In the genomic region with DNA sequence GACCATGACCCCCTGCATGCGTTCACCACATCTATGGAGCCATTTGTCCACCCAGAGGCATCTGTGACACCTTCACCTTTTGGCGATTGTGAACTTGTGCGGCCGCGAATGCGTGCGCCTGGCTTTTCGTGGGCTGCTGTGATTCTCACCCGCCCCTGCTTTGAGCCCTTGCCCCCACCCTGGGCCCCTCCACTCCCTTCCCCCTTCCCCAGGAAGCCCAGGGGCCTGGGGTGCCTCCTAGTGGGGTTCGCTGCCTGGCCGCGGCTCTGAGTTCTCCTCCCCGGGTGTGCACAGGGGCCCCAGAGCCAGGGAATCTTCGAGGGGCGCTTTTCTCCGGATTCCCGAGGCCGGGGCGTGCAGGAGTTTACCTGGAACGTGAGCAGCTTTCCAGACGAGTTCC, we compare ENCODE assay signal across 38 cellular contexts.
"Had no signal": no experiment of that assay in that cellular context is flagged by ENCODE, and none has a peak within 500 bp of the region (broad histone marks: within the 10 kb centered on the region; RNA-seq: fewer than 3 reads in every experiment).

No MANE protein-coding gene starts in this region.

- H3K27ac Mint-ChIP-seq: activated naive CD4-positive, alpha-beta T cell treated with anti-CD3 and anti-CD28 coated beads for 36 hours; activated naive CD4-positive, alpha-beta T cell treated with anti-CD3 and anti-CD28 coated beads, Interleukin-2, amount 10 ng/mL, durations not matched to agents 7 days and 5 days; activated naive CD4-positive, alpha-beta T cell treated with anti-CD3 and anti-CD28 coated beads, Interleukin-2, amount 50 U/mL, for 24 hours; activated naive CD4-positive, alpha-beta T cell treated with anti-CD3 and anti-CD28 coated beads, Interleukin-2, amount 50 U/mL, for 72 hours; activated naive CD8-positive, alpha-beta T cell; activated naive CD8-positive, alpha-beta T cell treated with anti-CD3 and anti-CD28 coated beads for 36 hours; activated naive CD8-positive, alpha-beta T cell treated with anti-CD3 and anti-CD28 coated beads, Interleukin-2, amount 10 ng/mL, durations not matched to agents 7 days and 5 days; activated naive CD8-positive, alpha-beta T cell treated with anti-CD3 and anti-CD28 coated beads, Interleukin-2, amount 50 U/mL, for 24 hours; activated T-cell treated with anti-CD3 and anti-CD28 coated beads, Interleukin-2, amount 50 U/mL, for 24 hours; activated T-cell treated with anti-CD3 and anti-CD28 coated beads, Interleukin-2, amount 50 U/mL, for 72 hours; activated T-helper 1 cell treated with anti-CD3 and anti-CD28 coated beads, Interleukin-12 subunit alpha, Interleukin-12 subunit beta, Interleukin-2, Interleukin-4 antibody, amounts not matched to agents 30 ng/mL and 10 ng/mL and 1 ng/mL, durations not matched to agents 14 hours and 24 hours and 36 hours; activated T-helper 17 cell treated with anti-CD3 and anti-CD28 coated beads, Interleukin-2, amount 50 U/mL, for 72 hours; activated T-helper 2 cell treated with anti-CD3 and anti-CD28 coated beads, Interferon-gamma antibody, Interleukin-2, Interleukin-4, amounts not matched to agents 10 μg/mL and 5 μg/mL and 100 μg/mL, durations not matched to agents 14 hours and 24 hours and 36 hours had no signal

- H3K27me3 ChIP-seq: ascending aorta, body of pancreas, brain microvascular endothelial cell, cardiac muscle cell had no signal

- H3K9me3 ChIP-seq: adrenal gland, ascending aorta, body of pancreas, breast epithelium had no signal

- H3K27me3 Mint-ChIP-seq: activated naive CD4-positive, alpha-beta T cell treated with anti-CD3 and anti-CD28 coated beads, Interleukin-2, amount 10 ng/mL, durations not matched to agents 7 days and 5 days; activated naive CD4-positive, alpha-beta T cell treated with anti-CD3 and anti-CD28 coated beads, Interleukin-2, amount 50 U/mL, for 24 hours; activated naive CD8-positive, alpha-beta T cell treated with anti-CD3 and anti-CD28 coated beads for 36 hours; activated naive CD8-positive, alpha-beta T cell treated with anti-CD3 and anti-CD28 coated beads, Interleukin-2, amount 10 ng/mL, durations not matched to agents 7 days and 5 days had no signal

- H3K36me3 ChIP-seq: adrenal gland, ascending aorta, brain microvascular endothelial cell, breast epithelium, cardiac muscle cell had no signal

- H3K9me3 Mint-ChIP-seq: activated naive CD4-positive, alpha-beta T cell treated with anti-CD3 and anti-CD28 coated beads for 36 hours; activated naive CD4-positive, alpha-beta T cell treated with anti-CD3 and anti-CD28 coated beads, Interleukin-2, amount 10 ng/mL, durations not matched to agents 7 days and 5 days; activated naive CD4-positive, alpha-beta T cell treated with anti-CD3 and anti-CD28 coated beads, Interleukin-2, amount 50 U/mL, for 24 hours; activated naive CD4-positive, alpha-beta T cell treated with anti-CD3 and anti-CD28 coated beads, Interleukin-2, amount 50 U/mL, for 72 hours; activated naive CD8-positive, alpha-beta T cell treated with anti-CD3 and anti-CD28 coated beads for 36 hours; activated naive CD8-positive, alpha-beta T cell treated with anti-CD3 and anti-CD28 coated beads, Interleukin-2, amount 10 ng/mL, durations not matched to agents 7 days and 5 days; activated naive CD8-positive, alpha-beta T cell treated with anti-CD3 and anti-CD28 coated beads, Interleukin-2, amount 50 U/mL, for 24 hours; activated T-cell treated with anti-CD3 and anti-CD28 coated beads, Interleukin-2, amount 50 U/mL, for 24 hours; activated T-cell treated with anti-CD3 and anti-CD28 coated beads, Interleukin-2, amount 50 U/mL, for 4 hours; activated T-cell treated with anti-CD3 and anti-CD28 coated beads, Interleukin-2, amount 50 U/mL, for 72 hours; activated T-helper 1 cell treated with anti-CD3 and anti-CD28 coated beads, Interleukin-12 subunit alpha, Interleukin-12 subunit beta, Interleukin-2, Interleukin-4 antibody, amounts not matched to agents 30 ng/mL and 10 ng/mL and 1 ng/mL, durations not matched to agents 14 hours and 24 hours and 36 hours; activated T-helper 17 cell treated with anti-CD3 and anti-CD28 coated beads, Interleukin-2, amount 50 U/mL, for 72 hours; activated T-helper 2 cell treated with anti-CD3 and anti-CD28 coated beads, Interferon-gamma antibody, Interleukin-2, Interleukin-4, amounts not matched to agents 10 μg/mL and 5 μg/mL and 100 μg/mL, durations not matched to agents 14 hours and 24 hours and 36 hours; central memory CD8-positive, alpha-beta T cell had no signal

- H3K4me3 ChIP-seq: adrenal gland, ascending aorta, body of pancreas, breast epithelium, cardiac muscle cell had no signal

- H3K4me3 Mint-ChIP-seq: activated naive CD4-positive, alpha-beta T cell treated with anti-CD3 and anti-CD28 coated beads for 36 hours; activated naive CD4-positive, alpha-beta T cell treated with anti-CD3 and anti-CD28 coated beads, Interleukin-2, amount 10 ng/mL, durations not matched to agents 7 days and 5 days; activated naive CD4-positive, alpha-beta T cell treated with anti-CD3 and anti-CD28 coated beads, Interleukin-2, amount 50 U/mL, for 24 hours; activated naive CD8-positive, alpha-beta T cell; activated naive CD8-positive, alpha-beta T cell treated with anti-CD3 and anti-CD28 coated beads for 36 hours; activated naive CD8-positive, alpha-beta T cell treated with anti-CD3 and anti-CD28 coated beads, Interleukin-2, amount 10 ng/mL, durations not matched to agents 7 days and 5 days; activated naive CD8-positive, alpha-beta T cell treated with anti-CD3 and anti-CD28 coated beads, Interleukin-2, amount 50 U/mL, for 24 hours; activated T-cell treated with anti-CD3 and anti-CD28 coated beads, Interleukin-2, amount 50 U/mL, for 24 hours; activated T-cell treated with anti-CD3 and anti-CD28 coated beads, Interleukin-2, amount 50 U/mL, for 4 hours; activated T-cell treated with anti-CD3 and anti-CD28 coated beads, Interleukin-2, amount 50 U/mL, for 72 hours; activated T-helper 1 cell treated with anti-CD3 and anti-CD28 coated beads, Interleukin-12 subunit alpha, Interleukin-12 subunit beta, Interleukin-2, Interleukin-4 antibody, amounts not matched to agents 30 ng/mL and 10 ng/mL and 1 ng/mL, durations not matched to agents 14 hours and 24 hours and 36 hours; activated T-helper 17 cell treated with anti-CD3 and anti-CD28 coated beads, Interleukin-2, amount 50 U/mL, for 72 hours; brain; central memory CD8-positive, alpha-beta T cell had no signal

- H3K4me1 Mint-ChIP-seq: activated naive CD4-positive, alpha-beta T cell treated with anti-CD3 and anti-CD28 coated beads, Interleukin-2, amount 10 ng/mL, durations not matched to agents 7 days and 5 days; activated naive CD4-positive, alpha-beta T cell treated with anti-CD3 and anti-CD28 coated beads, Interleukin-2, amount 50 U/mL, for 24 hours; activated naive CD8-positive, alpha-beta T cell treated with anti-CD3 and anti-CD28 coated beads for 36 hours; activated naive CD8-positive, alpha-beta T cell treated with anti-CD3 and anti-CD28 coated beads, Interleukin-2, amount 10 ng/mL, durations not matched to agents 7 days and 5 days; activated naive CD8-positive, alpha-beta T cell treated with anti-CD3 and anti-CD28 coated beads, Interleukin-2, amount 50 U/mL, for 24 hours; activated T-helper 17 cell treated with anti-CD3 and anti-CD28 coated beads, Interleukin-2, amount 50 U/mL, for 72 hours; central memory CD8-positive, alpha-beta T cell had no signal

- H3K27ac ChIP-seq: adrenal gland, ascending aorta, body of pancreas, brain microvascular endothelial cell, breast epithelium, cardiac muscle cell had no signal

- H3K36me3 Mint-ChIP-seq: activated naive CD4-positive, alpha-beta T cell treated with anti-CD3 and anti-CD28 coated beads, Interleukin-2, amount 10 ng/mL, durations not matched to agents 7 days and 5 days; activated naive CD4-positive, alpha-beta T cell treated with anti-CD3 and anti-CD28 coated beads, Interleukin-2, amount 50 U/mL, for 24 hours; activated naive CD4-positive, alpha-beta T cell treated with anti-CD3 and anti-CD28 coated beads, Interleukin-2, amount 50 U/mL, for 72 hours; activated naive CD8-positive, alpha-beta T cell; activated naive CD8-positive, alpha-beta T cell treated with anti-CD3 and anti-CD28 coated beads for 36 hours; activated naive CD8-positive, alpha-beta T cell treated with anti-CD3 and anti-CD28 coated beads, Interleukin-2, amount 10 ng/mL, durations not matched to agents 7 days and 5 days; brain had no signal

- H3K4me1 ChIP-seq: adrenal gland, breast epithelium had no signal

- DNase-seq: activated effector memory CD4-positive, alpha-beta T cell treated with anti-CD3 and anti-CD28 coated beads, Interleukin-2, amount 50 U/mL, for 16 hours; activated effector memory CD4-positive, alpha-beta T cell treated with Interleukin-2 at 50 U/mL for 16 hours; activated gamma-delta T cell; activated gamma-delta T cell treated with Interleukin-2 at 50 U/mL for 16 hours; activated naive CD4-positive, alpha-beta T cell; activated naive CD4-positive, alpha-beta T cell treated with anti-CD3 and anti-CD28 coated beads for 36 hours; activated naive CD4-positive, alpha-beta T cell treated with anti-CD3 and anti-CD28 coated beads, Interleukin-2, amount 10 ng/mL, durations not matched to agents 7 days and 5 days; activated naive CD4-positive, alpha-beta T cell treated with anti-CD3 and anti-CD28 coated beads, Interleukin-2, amount 50 U/mL, for 16 hours; activated naive CD4-positive, alpha-beta T cell treated with Interleukin-2 at 50 U/mL for 16 hours; activated naive CD8-positive, alpha-beta T cell treated with anti-CD3 and anti-CD28 coated beads for 36 hours; activated naive CD8-positive, alpha-beta T cell treated with anti-CD3 and anti-CD28 coated beads, Interleukin-2, amount 10 ng/mL, durations not matched to agents 7 days and 5 days; activated naive CD8-positive, alpha-beta T cell treated with anti-CD3 and anti-CD28 coated beads, Interleukin-2, amount 50 U/mL, for 24 hours; activated T-cell treated with anti-CD3 and anti-CD28 coated beads, Interleukin-2, amount 50 U/mL, for 1 hour; activated T-cell treated with anti-CD3 and anti-CD28 coated beads, Interleukin-2, amount 50 U/mL, for 24 hours; activated T-cell treated with anti-CD3 and anti-CD28 coated beads, Interleukin-2, amount 50 U/mL, for 4 hours; activated T-cell treated with anti-CD3 and anti-CD28 coated beads, Interleukin-2, amount 50 U/mL, for 48 hours; activated T-cell treated with anti-CD3 and anti-CD28 coated beads, Interleukin-2, amount 50 U/mL, for 72 hours; adrenal gland; amniotic stem cell; amygdala; anterior cingulate cortex; aorta; body of pancreas; brain microvascular endothelial cell; caudate nucleus; central memory CD4-positive, alpha-beta T cell; cerebellar nuclear complex had no signal

- ATAC-seq: activated naive CD4-positive, alpha-beta T cell treated with anti-CD3 and anti-CD28 coated beads, Interleukin-2, amount 50 U/mL, for 72 hours; activated naive CD8-positive, alpha-beta T cell treated with anti-CD3 and anti-CD28 coated beads, Interleukin-2, amount 50 U/mL, for 24 hours; activated T-cell treated with anti-CD3 and anti-CD28 coated beads, Interleukin-2, amount 50 U/mL, for 4 hours; activated T-cell treated with anti-CD3 and anti-CD28 coated beads, Interleukin-2, amount 50 U/mL, for 72 hours; activated T-helper 17 cell treated with anti-CD3 and anti-CD28 coated beads, Interleukin-2, amount 50 U/mL, for 72 hours; body of pancreas had no signal
